10 cellular contexts compared by ENCODE assay signal in genomic region chr4:100372432-100372831, GRCh38.
A peak's percentile ranks its signal among the peaks of the same experiment; 100 is the strongest.
DNase-seq lines count a peak whose midpoint lies in the region; ATAC-seq and TF ChIP-seq lines count a peak whose summit lies in the region.
"Had no signal": no experiment of that assay in that cellular context is flagged by ENCODE, and none has a peak within 500 bp of the region (broad histone marks: within the 10 kb centered on the region; RNA-seq: fewer than 3 reads in every experiment).

No MANE protein-coding gene starts in this region.

- H2AK5ac ChIP-seq in mesendoderm (ENCODE audit: low read length): no peak overlapping the region

- no peak overlapping the region for H3K4me3 ChIP-seq in WERI-Rb-1 (ENCODE audit: low read depth, low read length)
- H3K4me3 ChIP-seq in mesendoderm (ENCODE audit: low read length): no peak overlapping the region

- no peak overlapping the region for H3K4ac ChIP-seq in mesendoderm (ENCODE audit: low read depth, low read length)

- peak; percentile 58 for TF ChIP-seq CTCF in WERI-Rb-1 (IDR thresholded peaks at IDR 0.05; ENCODE audit: low read depth, low read length)

- H2BK5ac ChIP-seq in mesendoderm (ENCODE audit: low read length): no peak overlapping the region

- H3K4me1 ChIP-seq in mesendoderm (ENCODE audit: control insufficient read depth, low read depth, low read length): no peaks in the 10 kb centered on the region

- H3K9me3 ChIP-seq in WERI-Rb-1 (ENCODE audit: severe bottlenecking): peaks cover 2% of the 10 kb centered on the region

- H3K18ac ChIP-seq in mesendoderm (ENCODE audit: low read length): no peak overlapping the region

- H3K27me3 ChIP-seq in WERI-Rb-1 (ENCODE audit: insufficient read depth, low read depth, severe bottlenecking) (no peaks in the 10 kb centered on the region), mesendoderm (ENCODE audit: insufficient read depth, low read length, poor library complexity) (no peaks in the 10 kb centered on the region)

- no peak overlapping the region for H3K56ac ChIP-seq in mesendoderm (ENCODE audit: low read length)

- ATAC-seq in HG02884 (IDR thresholded peaks at IDR 0.05; ENCODE audit: unreplicated experiment): no peak
- ATAC-seq: activated CD4-positive, CD25-positive, alpha-beta regulatory T cell treated with anti-CD3 and anti-CD28 coated beads, Interleukin-2, amount 50 U/mL, for 24 hours; stimulated activated memory B cell treated with anti-CD40 and anti-IgM and Interleukin-4, amounts not matched to agents 10 μg/mL and 1 μg/mL and 100 μg/mL, for 72 hours had no signal

- no peak overlapping the region for H3K27ac ChIP-seq in WERI-Rb-1
- H3K27ac ChIP-seq in mesendoderm (ENCODE audit: low read depth, low read length): no peak overlapping the region

- H3K4me2 ChIP-seq in mesendoderm (ENCODE audit: low read length): no peak overlapping the region

- no peaks in the 10 kb centered on the region for H3K79me2 ChIP-seq in mesendoderm (ENCODE audit: control insufficient read depth, insufficient read depth, low read length)

- no peak overlapping the region for H2BK15ac ChIP-seq in mesendoderm (replicated peaks; ENCODE audit: low read depth)

- H4K8ac ChIP-seq in mesendoderm (ENCODE audit: low read depth, low read length): no peak overlapping the region

- no peak overlapping the region for H4K5ac ChIP-seq in mesendoderm (ENCODE audit: low read length)

- H3K9ac ChIP-seq in mesendoderm (ENCODE audit: low read length): no peak overlapping the region

- H2BK120ac ChIP-seq in mesendoderm (ENCODE audit: low read depth, low read length): no peak overlapping the region

- DNase-seq in EH (ENCODE audit: low read depth) (peak; percentile 13), HPDE6-E6E7 (ENCODE audit: extremely low spot score) (peak; percentile 22), WERI-Rb-1 (peak; percentile 21), mesendoderm (peak; percentile 28), HCEC 1CT (no peak), retina (no peak), AG08396 (ENCODE audit: low spot score) (no peak)

- H3K36me3 ChIP-seq in WERI-Rb-1 (no peaks in the 10 kb centered on the region), mesendoderm (ENCODE audit: control insufficient read depth, insufficient read depth, low read length) (no peaks in the 10 kb centered on the region)

- no peak overlapping the region for H3K23ac ChIP-seq in mesendoderm (ENCODE audit: low read length)

- no CpG with 5 or more reads among the region's 3 CpGs for WGBS in mesendoderm (ENCODE audit: extremely low coverage, insufficient coverage, low lambda C conversion rate)

- H3K79me1 ChIP-seq in mesendoderm (ENCODE audit: low read length): no peaks in the 10 kb centered on the region

Comparison
In these comparisons a context has a peak if more than half of its experiments do, and no peak if none do; other contexts are left out.
1. DNase-seq: peak in EH (single experiment), HPDE6-E6E7 (single experiment), WERI-Rb-1 (single experiment) and mesendoderm (single experiment); none in HCEC 1CT (single experiment), retina (single experiment) and AG08396 (single experiment).